In genomic region chr2:190354003-190354690, GRCh38 we compare ENCODE assay signal across 13 cellular contexts. TPM values are rescaled to one million over a fixed set of nuclear protein-coding genes. Genes with fewer than 3 reads are reported as not detected.
DNase-seq lines count a peak whose midpoint lies in the region; ATAC-seq, FAIRE-seq and TF ChIP-seq lines count a peak whose summit lies in the region.
"Had no signal": no experiment of that assay in that cellular context is flagged by ENCODE, and none has a peak within 500 bp of the region (broad histone marks: within the 10 kb centered on the region; RNA-seq: fewer than 3 reads in every experiment).

No MANE protein-coding gene starts in this region.

- intact Hi-C loops in Right ventricle myocardium inferior (cut with DNase I) (no loop called here), cardiac septum (cut with DNase I) (no loop called here), pancreas (cut with DNase I) (no loop called here), uterus (cut with DNase I; ENCODE audit: low total_unique reads) (no loop called here)

- no peak for TF ChIP-seq CTCF in gastroesophageal sphincter (IDR thresholded peaks at IDR 0.05)
- TF ChIP-seq CTCF in pancreas (IDR thresholded peaks at IDR 0.05), result no peak
- TF ChIP-seq CTCF in uterus (IDR thresholded peaks at IDR 0.05), result no peak

- H3K9me3 ChIP-seq in gastroesophageal sphincter, result no peaks in the 10 kb centered on the region
- no peaks in the 10 kb centered on the region for H3K9me3 ChIP-seq in pancreas
- H3K9me3 ChIP-seq in uterus, result no peaks in the 10 kb centered on the region

- no peaks in the 10 kb centered on the region for H3K27me3 ChIP-seq in gastroesophageal sphincter
- H3K27me3 ChIP-seq in pancreas, result no peaks in the 10 kb centered on the region
- no peaks in the 10 kb centered on the region for H3K27me3 ChIP-seq in uterus

- FAIRE-seq in pancreas (lab: Jason Lieb, UNC), result no peak
- FAIRE-seq in urothelium cell line (lab: Jason Lieb, UNC), result no peak

- H3K4me3 ChIP-seq in gastroesophageal sphincter, result no peak overlapping the region
- no peak overlapping the region for H3K4me3 ChIP-seq in pancreas
- no peak overlapping the region for H3K4me3 ChIP-seq in uterus

- WGBS in gastroesophageal sphincter (ENCODE audit: low coverage in 1 of 2), 2 donors, result 58 to 65% methylated on average over 7 to 8 of the region's 12 CpGs
- 29 to 44% methylated on average over 12 of the region's 12 CpGs for WGBS in pancreas, 2 donors

- TF ChIP-seq POLR2A in gastroesophageal sphincter (IDR thresholded peaks at IDR 0.05) (no peak), uterus (IDR thresholded peaks at IDR 0.05) (no peak)

- no peaks in the 10 kb centered on the region for H3K36me3 ChIP-seq in gastroesophageal sphincter
- no peaks in the 10 kb centered on the region for H3K36me3 ChIP-seq in pancreas
- H3K36me3 ChIP-seq in uterus, result no peaks in the 10 kb centered on the region

- no peak for TF ChIP-seq EP300 in gastroesophageal sphincter (IDR thresholded peaks at IDR 0.05)

- DNase-seq in Right ventricle myocardium inferior (ENCODE audit: missing footprints) (no peak), cardiac septum (ENCODE audit: low spot score) (no peak), pancreas (peak in 1 of 6 donors; percentile 27), uterus (no peak), urothelium cell line (ENCODE audit: low spot score) (no peak), H4 (ENCODE audit: low spot score) (no peak)
- DNase-seq: activated CD8-positive, alpha-beta memory T cell treated with anti-CD3 and anti-CD28 coated beads for 24 hours; activated gamma-delta T cell; IMR-90; NCI-H1092; NCI-H2227 treated with DMSO at 0.1 percent for 48 hours had no signal

- H3K4me1 ChIP-seq in gastroesophageal sphincter (peaks cover 12 to 70% (median 30%) of the 10 kb centered on the region in 3 donors), pancreas (peaks cover 19 to 42% (median 38%) of the 10 kb centered on the region in 3 donors), uterus (no peaks in the 10 kb centered on the region)

- ATAC-seq in Right ventricle myocardium inferior, result peak; percentile 62
- ATAC-seq in gastroesophageal sphincter, result peak; percentile 25
- peak; percentile 47 to 66 (median 57) for ATAC-seq in pancreas
- no peak for ATAC-seq in GM19351 (IDR thresholded peaks at IDR 0.05; ENCODE audit: unreplicated experiment)

- H3K27ac ChIP-seq in gastroesophageal sphincter (peak overlapping the region; percentile 50 to 63 (median 62)), pancreas (peak overlapping the region in 1 of 4 donors; percentile 3), uterus (peak overlapping the region; percentile 50 to 52)

RNA-seq across cellular contexts. Expression of gene INPP1, which starts 10.8 kb away (rescaled TPM):
- total RNA-seq in Right ventricle myocardium inferior (16.0 TPM), cardiac septum (12.4 TPM), gastroesophageal sphincter (10 to 100 TPM; 18.3 to 27.7 (median 22.9) TPM), pancreas (10 to 100 TPM; 11.5 to 19.8 (median 14.6) TPM), uterus (10 to 100 TPM in 3 of 4 donors, 1 to 10 TPM in 1; 2.1 to 40.2 (median 23.5) TPM)
- 10 to 100 TPM; 17.8 to 31.0 TPM for polyA plus RNA-seq in pancreas
- total RNA-seq in H4 (2014; rRNA removed; shearing (Covaris generic)), result 6.5 and 15.1 TPM in 2 replicates

RNA-seq across cellular contexts. Expression of gene HIBCH, which starts 34.5 kb away (rescaled TPM):
- 21.2 TPM for total RNA-seq in Right ventricle myocardium inferior
- total RNA-seq in cardiac septum, result 21.9 TPM
- total RNA-seq in gastroesophageal sphincter, result 10 to 100 TPM; 16.5 to 20.1 (median 18.3) TPM
- 10 to 100 TPM; 17.6 to 29.3 (median 22.6) TPM for total RNA-seq in pancreas
- polyA plus RNA-seq in pancreas, result 10 to 100 TPM in 1 of 2 donors, 1 to 10 TPM in 1; 7.6 to 14.3 TPM
- 10 to 100 TPM in 3 of 4 donors, 1 to 10 TPM in 1; 9.1 to 53.9 (median 26.9) TPM for total RNA-seq in uterus
- total RNA-seq in H4 (2014; rRNA removed; shearing (Covaris generic)), result 13.2 and 15.4 TPM in 2 replicates

RNA-seq across cellular contexts. Expression of gene MFSD6, which starts 54.0 kb away (rescaled TPM):
- total RNA-seq in Right ventricle myocardium inferior (19.7 TPM), cardiac septum (14.4 TPM), gastroesophageal sphincter (100 to 1,000 TPM in 3 of 4 donors, 10 to 100 TPM in 1; 80.2 to 176 (median 143) TPM), pancreas (10 to 100 TPM; 14.3 to 22.9 (median 17.1) TPM), uterus (10 to 100 TPM in 3 of 4 donors, 1 to 10 TPM in 1; 3.6 to 30.3 (median 28.4) TPM)
- polyA plus RNA-seq in pancreas, result 10 to 100 TPM in 1 of 2 donors, 1 to 10 TPM in 1; 5.3 to 10.9 TPM
- total RNA-seq in H4 (2014; rRNA removed; shearing (Covaris generic)), result 4.7 and 6.6 TPM in 2 replicates
